Comparison of ENCODE assay signal across 8 cellular contexts in the genomic region with DNA sequence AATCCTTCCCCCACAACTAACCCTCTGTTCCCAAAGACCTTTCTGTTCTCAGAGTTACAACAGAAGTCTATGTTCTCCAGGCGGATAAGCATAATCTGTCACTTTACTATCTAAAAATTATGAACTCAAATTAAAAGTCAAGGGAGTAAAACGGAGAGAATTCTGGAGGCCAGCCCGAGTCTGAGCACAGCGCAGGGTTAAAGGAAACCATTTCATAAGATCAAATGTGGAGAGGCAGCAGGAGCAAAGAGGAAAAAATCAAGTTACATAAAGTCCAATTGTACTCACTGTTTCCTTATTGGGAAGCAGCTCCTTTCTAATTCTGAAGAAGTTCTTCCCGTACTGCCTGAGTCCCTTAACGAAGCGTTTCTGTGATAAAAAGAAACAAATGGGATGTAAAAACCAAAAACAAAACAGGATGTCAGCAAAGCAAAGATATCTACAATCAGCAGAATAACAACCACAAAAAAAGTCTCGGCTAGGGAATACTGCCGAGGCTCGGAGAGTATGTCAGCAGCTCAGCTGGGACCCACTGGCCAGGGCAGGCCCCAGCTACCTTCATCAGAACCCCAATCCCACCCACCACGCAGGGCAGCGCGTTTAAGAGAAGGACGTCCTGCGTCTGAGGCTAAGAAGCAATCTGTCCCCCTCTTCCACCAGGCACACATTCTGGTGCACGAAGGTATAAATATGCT.
DNase-seq lines count a peak whose midpoint lies in the region; ATAC-seq and TF ChIP-seq lines count a peak whose summit lies in the region.

No MANE protein-coding gene starts in this region.

- no peak for TF ChIP-seq CTCF in AG04450 (IDR thresholded peaks at IDR 0.05; ENCODE audit: low read depth, low read length)
- no peak for TF ChIP-seq CTCF in cardiac fibroblast (IDR thresholded peaks at IDR 0.05; ENCODE audit: low read depth, low read length)
- TF ChIP-seq CTCF in thyroid gland (IDR thresholded peaks at IDR 0.05) = no peak

- no peaks in the 10 kb centered on the region; the same call in 1 of the 2 replicates for H3K9me3 ChIP-seq in AG04450 (ENCODE audit: control insufficient read depth, insufficient read depth, low read length)
- H3K9me3 ChIP-seq in thyroid gland = no peaks in the 10 kb centered on the region

- H3K4me3 ChIP-seq in AG04450 (ENCODE audit: low read depth, low read length) (peak overlapping the region; percentile 77), cardiac fibroblast (replicated peaks in 1 of 2; ENCODE audit: low read depth in 2 of 2, low read length in 2 of 2) (peak overlapping the region; percentile 72 to 76), thyroid gland (replicated peaks in 1 of 3) (peak overlapping the region; percentile 73 to 89 (median 74))
- H3K4me3 ChIP-seq in Jurkat, Clone E6-1 (ENCODE audit: low read length) = peak overlapping the region; percentile 50

- H3K4me1 ChIP-seq in thyroid gland = peaks cover 45 to 59% of the 10 kb centered on the region in 2 donors

- intact Hi-C loops in left colon (cut with DNase I, micrococcal nuclease) = no loop called here
- intact Hi-C loops in thyroid gland (cut with DNase I) = no loop called here

- H3K27ac ChIP-seq in AG04450 (ENCODE audit: low read depth, low read length) = peak overlapping the region; percentile 80
- peak overlapping the region; percentile 98 to 99 (median 98) for H3K27ac ChIP-seq in thyroid gland

- TF ChIP-seq POLR2A in thyroid gland (IDR thresholded peaks at IDR 0.05) = peak in 1 of 2 donors; percentile 28

- no peaks in the 10 kb centered on the region for H3K27me3 ChIP-seq in AG04450 (ENCODE audit: control insufficient read depth, insufficient read depth, low read length)
- no peaks in the 10 kb centered on the region for H3K27me3 ChIP-seq in thyroid gland

- WGBS in thyroid gland, 2 donors = 1% methylated on average over 16 of the region's 16 CpGs

- DNase-seq in AG04450 (ENCODE audit: low read depth, low spot score) = no peak
- no peak for DNase-seq in Jurkat, Clone E6-1 (ENCODE audit: low read depth, low spot score)
- DNase-seq in cardiac fibroblast (ENCODE audit: low read depth in 2 of 2) = peak; percentile 45 to 49
- peak in 1 of 2 donors; percentile 53 for DNase-seq in left colon
- DNase-seq in thyroid gland = peak; percentile 31 to 33
- DNase-seq in COLO668 (lab: John Stamatoyannopoulos, UW; ENCODE audit: unreplicated experiment) = no peak

- H3K36me3 ChIP-seq in thyroid gland = no peaks in the 10 kb centered on the region

- CTCF ChIA-PET in AG04450 (lab: Charles Lee) = interaction anchor here (0.6 to 1.3 kb wide), 4 partner anchors 13 to 176 kb away, joined by 3 to 5 read pairs (median 4); no protein-coding TSS in a partner anchor

- ATAC-seq in left colon = peak; percentile 28
- ATAC-seq in HG02610 (IDR thresholded peaks at IDR 0.05; ENCODE audit: unreplicated experiment) = no peak
- ATAC-seq in activated CD4-positive, CD25-positive, alpha-beta regulatory T cell treated with anti-CD3 and anti-CD28 coated beads, Interleukin-2, amount 50 U/mL, for 24 hours = no peak

- POLR2A ChIA-PET in AG04450 (lab: Yijun Ruan, JAX) = interaction anchor here (1.0 kb wide), 1 partner anchor 10 kb away, joined by 4 read pairs; no protein-coding TSS in a partner anchor

Comparison
In these comparisons a context has a peak if more than half of its experiments do, and no peak if none do; other contexts are left out.
1. DNase-seq: peak in cardiac fibroblast (2 of 2) and thyroid gland (2 of 2); none in AG04450 (single experiment), Jurkat, Clone E6-1 (single experiment) and COLO668 (single experiment).
2. Peak in every context shown above with its lines, with median percentiles within 50 percentile points of each other: H3K4me3 ChIP-seq.